In the genomic region with DNA sequence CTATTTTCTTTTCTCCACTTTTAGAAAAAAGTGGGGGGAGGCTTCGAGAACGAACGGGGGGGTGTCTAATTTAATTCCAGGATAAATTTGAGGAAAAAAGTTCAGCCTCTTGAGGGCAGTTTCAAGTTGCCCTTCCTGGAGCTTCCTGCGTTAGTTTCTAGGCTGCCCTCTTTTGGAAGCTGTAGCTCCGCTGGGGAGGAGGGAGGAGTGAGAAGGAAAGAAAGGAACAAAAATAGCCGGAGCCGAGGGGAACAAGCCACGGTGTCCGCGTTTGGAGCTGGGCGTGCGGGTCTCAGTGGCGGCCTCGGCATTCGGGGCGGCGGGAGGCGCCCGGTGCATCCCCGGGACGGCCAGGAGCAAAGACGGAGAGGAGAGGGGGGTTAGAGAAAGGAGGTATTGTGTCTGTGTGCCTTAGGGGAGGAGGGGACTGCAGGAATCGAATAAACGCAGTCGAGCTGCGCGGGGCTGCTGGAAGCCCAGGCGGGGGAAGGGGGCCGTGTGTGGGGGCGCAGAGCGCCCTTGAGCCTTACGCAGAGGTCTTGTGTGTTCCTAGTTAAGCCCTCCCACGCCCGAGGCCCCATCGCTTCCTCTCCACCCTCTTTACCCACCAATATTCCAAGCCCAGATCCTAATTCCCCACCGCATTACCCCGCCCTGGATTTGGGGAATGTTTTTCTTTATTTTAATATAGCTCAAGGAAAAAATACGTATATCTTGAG, we compare ENCODE assay signal across 8 cellular contexts. TPM values are rescaled to one million over a fixed set of nuclear protein-coding genes. Genes with fewer than 3 reads are reported as not detected.
DNase-seq lines count a peak whose midpoint lies in the region; ATAC-seq and TF ChIP-seq lines count a peak whose summit lies in the region.

No MANE protein-coding gene starts in this region.

- no peaks in the 10 kb centered on the region for H3K27me3 ChIP-seq in kidney epithelial cell (ENCODE audit: control insufficient read depth, insufficient read depth, low read length)

- H3K4me3 ChIP-seq in kidney epithelial cell (ENCODE audit: low read depth, low read length), result peak overlapping the region; percentile 69

- DNase-seq in D341Med (ENCODE audit: low spot score) (peak; percentile 65), KG1 (lab: John Stamatoyannopoulos, UW) (peak; percentile 49), cerebellar nuclear complex (lab: John Stamatoyannopoulos, UW) (peak; percentile 49 to 82), kidney epithelial cell (ENCODE audit: low read depth) (no peak), smooth muscle cell of the brain vasculature (ENCODE audit: low read depth, low spot score) (peak; percentile 77), cortex of kidney (lab: John Stamatoyannopoulos, UW) (no peak)

- no peak for ATAC-seq in GM21825 (IDR thresholded peaks at IDR 0.05; ENCODE audit: unreplicated experiment)

- no peak for TF ChIP-seq CTCF in kidney epithelial cell (IDR thresholded peaks at IDR 0.05; ENCODE audit: insufficient read depth, low read length, poor library complexity, severe bottlenecking)

- no peaks in the 10 kb centered on the region for H3K36me3 ChIP-seq in kidney epithelial cell (ENCODE audit: control insufficient read depth, insufficient read depth, low read length)

TF ChIP-seq in PFSK-1, 5 proteins besides CTCF, POLR2A, EP300 and RAD21:
- TF ChIP-seq FOXP2 (optimal IDR thresholded peaks at IDR 0.05; ENCODE audit: borderline replicate concordance, extremely low read depth, extremely low read length, insufficient read depth) (no peak), TAF1 (IDR thresholded peaks at IDR 0.05; ENCODE audit: borderline replicate concordance, insufficient read depth, low read length) (peak; percentile 59), POLR2AphosphoS5 (IDR thresholded peaks at IDR 0.05; ENCODE audit: low read depth, low read length) (peak; percentile 86), SIN3A (IDR thresholded peaks at IDR 0.05; ENCODE audit: borderline replicate concordance, insufficient read depth, low read length) (0 out of 2 replicates have a peak, but pooled peaks have one; percentile 60)
- TF ChIP-seq, protein P1, sequence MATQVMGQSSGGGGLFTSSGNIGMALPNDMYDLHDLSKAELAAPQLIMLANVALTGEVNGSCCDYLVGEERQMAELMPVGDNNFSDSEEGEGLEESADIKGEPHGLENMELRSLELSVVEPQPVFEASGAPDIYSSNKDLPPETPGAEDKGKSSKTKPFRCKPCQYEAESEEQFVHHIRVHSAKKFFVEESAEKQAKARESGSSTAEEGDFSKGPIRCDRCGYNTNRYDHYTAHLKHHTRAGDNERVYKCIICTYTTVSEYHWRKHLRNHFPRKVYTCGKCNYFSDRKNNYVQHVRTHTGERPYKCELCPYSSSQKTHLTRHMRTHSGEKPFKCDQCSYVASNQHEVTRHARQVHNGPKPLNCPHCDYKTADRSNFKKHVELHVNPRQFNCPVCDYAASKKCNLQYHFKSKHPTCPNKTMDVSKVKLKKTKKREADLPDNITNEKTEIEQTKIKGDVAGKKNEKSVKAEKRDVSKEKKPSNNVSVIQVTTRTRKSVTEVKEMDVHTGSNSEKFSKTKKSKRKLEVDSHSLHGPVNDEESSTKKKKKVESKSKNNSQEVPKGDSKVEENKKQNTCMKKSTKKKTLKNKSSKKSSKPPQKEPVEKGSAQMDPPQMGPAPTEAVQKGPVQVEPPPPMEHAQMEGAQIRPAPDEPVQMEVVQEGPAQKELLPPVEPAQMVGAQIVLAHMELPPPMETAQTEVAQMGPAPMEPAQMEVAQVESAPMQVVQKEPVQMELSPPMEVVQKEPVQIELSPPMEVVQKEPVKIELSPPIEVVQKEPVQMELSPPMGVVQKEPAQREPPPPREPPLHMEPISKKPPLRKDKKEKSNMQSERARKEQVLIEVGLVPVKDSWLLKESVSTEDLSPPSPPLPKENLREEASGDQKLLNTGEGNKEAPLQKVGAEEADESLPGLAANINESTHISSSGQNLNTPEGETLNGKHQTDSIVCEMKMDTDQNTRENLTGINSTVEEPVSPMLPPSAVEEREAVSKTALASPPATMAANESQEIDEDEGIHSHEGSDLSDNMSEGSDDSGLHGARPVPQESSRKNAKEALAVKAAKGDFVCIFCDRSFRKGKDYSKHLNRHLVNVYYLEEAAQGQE (IDR thresholded peaks at IDR 0.05; ENCODE audit: insufficient read depth in 1 of 2, low read depth in 2 of 2, low read length in 2 of 2), result no peak

RNA-seq across cellular contexts. Expression of a gene that starts 2.0 kb away (rescaled TPM):
- 72.5 TPM for polyA plus RNA-seq in PFSK-1 (2012; ENCODE audit: insufficient read length, low read depth)
- total RNA-seq in kidney epithelial cell, result 31.6 and 38.4 TPM in 2 replicates

Comparison
In these comparisons a context has a peak if more than half of its experiments do, and no peak if none do; other contexts are left out.
1. DNase-seq: peak in D341Med (single experiment), KG1 (single experiment), cerebellar nuclear complex (2 of 2) and smooth muscle cell of the brain vasculature (single experiment); none in kidney epithelial cell (single experiment) and cortex of kidney (single experiment).